Comparison of ENCODE assay signal across 8 cellular contexts in the genomic region with DNA sequence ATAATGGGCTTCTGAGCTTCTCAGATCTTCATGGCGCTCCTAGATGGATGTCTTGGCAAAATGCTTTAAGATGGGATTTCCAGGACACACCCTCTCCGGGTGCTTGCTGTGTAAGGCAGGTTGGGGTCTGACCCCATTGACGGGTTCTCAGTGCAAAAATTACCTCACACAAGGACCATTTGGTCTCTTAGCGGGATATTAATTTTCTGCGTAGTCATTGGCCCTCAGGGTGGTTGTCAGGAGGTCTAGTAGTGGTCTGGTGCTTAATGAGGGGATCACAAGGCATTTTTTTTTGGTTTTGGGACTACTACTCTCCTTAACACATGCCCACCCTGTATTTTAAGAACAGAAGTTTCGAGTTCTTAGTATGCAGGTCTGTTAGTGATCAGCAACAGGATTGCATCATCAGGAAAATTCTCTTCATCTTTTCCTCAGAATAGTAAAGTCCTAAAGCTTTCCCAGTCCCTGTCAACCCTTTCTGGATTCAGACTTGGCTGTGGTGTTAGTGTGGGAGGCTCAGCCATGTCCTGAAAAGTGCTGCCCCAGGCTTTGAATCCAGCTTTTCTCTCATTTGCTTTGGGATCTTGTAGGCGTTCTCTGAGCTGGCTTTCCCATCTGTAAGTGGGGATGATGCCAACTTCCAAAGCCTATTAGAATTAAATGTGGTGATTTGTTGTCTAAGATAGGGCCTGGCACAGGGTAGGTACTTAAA. TPM values are rescaled to one million over a fixed set of nuclear protein-coding genes. Genes with fewer than 3 reads are reported as not detected.
DNase-seq lines count a peak whose midpoint lies in the region; ATAC-seq and TF ChIP-seq lines count a peak whose summit lies in the region.

No MANE protein-coding gene starts in this region.

- peaks cover 26% of the 10 kb centered on the region for H3K36me3 Mint-ChIP-seq in central memory CD8-positive, alpha-beta T cell (ENCODE audit: insufficient read depth)

- ATAC-seq in central memory CD8-positive, alpha-beta T cell (replicated peaks; ENCODE audit: extremely low read depth, poor library complexity, severe bottlenecking) = no peak
- ATAC-seq in omental fat pad (ENCODE audit: low FRiP score) (no peak), HG02884 (IDR thresholded peaks at IDR 0.05; ENCODE audit: unreplicated experiment) (no peak)

- no peaks in the 10 kb centered on the region for H3K27me3 ChIP-seq in muscle layer of colon (ENCODE audit: control insufficient read depth in 1 of 2, insufficient read depth in 2 of 2, low read length in 2 of 2)

- no peaks in the 10 kb centered on the region for H3K9me3 ChIP-seq in muscle layer of colon (ENCODE audit: low read length)

- peak overlapping the region; percentile 87 for H3K4me3 Mint-ChIP-seq in central memory CD8-positive, alpha-beta T cell

- H3K9me3 Mint-ChIP-seq in central memory CD8-positive, alpha-beta T cell = no peaks in the 10 kb centered on the region

- H3K4me3 ChIP-seq in muscle layer of colon (ENCODE audit: low read depth in 1 of 2, low read length in 2 of 2) = peak overlapping the region; percentile 72 to 79

- H3K27ac Mint-ChIP-seq in central memory CD8-positive, alpha-beta T cell (ENCODE audit: low read depth) = peak overlapping the region; percentile 92

- H3K27ac ChIP-seq in muscle layer of colon (ENCODE audit: low read depth, low read length) = peak overlapping the region; percentile 78

- DNase-seq in AG08395 (ENCODE audit: low spot score) (peak; percentile 42), KBM-7 (peak; percentile 7), GF-D8 (lab: John Stamatoyannopoulos, UW) (no peak), NCI-H187 (lab: John Stamatoyannopoulos, UW) (no peak), omental fat pad (ENCODE audit: low spot score) (no peak)
- DNase-seq in central memory CD8-positive, alpha-beta T cell (ENCODE audit: low spot score in 2 of 2) = no peak

- H3K4me1 ChIP-seq in muscle layer of colon (ENCODE audit: insufficient read depth, low read length) = peaks cover 67% of the 10 kb centered on the region

- peak overlapping the region; percentile 67 for H3K9ac ChIP-seq in muscle layer of colon (ENCODE audit: low read length)

- no peaks in the 10 kb centered on the region for H3K27me3 Mint-ChIP-seq in central memory CD8-positive, alpha-beta T cell

- no peak for TF ChIP-seq CTCF in omental fat pad (IDR thresholded peaks at IDR 0.05)

- H3K4me1 Mint-ChIP-seq in central memory CD8-positive, alpha-beta T cell = peaks cover 76% of the 10 kb centered on the region

- in situ Hi-C loops in KBM-7 (cut with MboI; ENCODE audit: low pct_unique_long_range_greater_than_20kb, low sequenced_read_pairs) = no loop called here

- H3K36me3 ChIP-seq in muscle layer of colon (ENCODE audit: insufficient read depth, low read length) = peaks cover 19% of the 10 kb centered on the region

RNA-seq across cellular contexts. Expression of a gene that starts 2.8 kb away (rescaled TPM):
- 10 to 100 TPM; 77.0 to 80.7 (median 80.3) TPM for total RNA-seq in omental fat pad

RNA-seq across cellular contexts. Expression of a gene that starts 39.0 kb away (rescaled TPM):
- total RNA-seq in omental fat pad = 10 to 100 TPM; 10.2 to 24.0 (median 13.2) TPM

Comparison
In these comparisons a context has a peak if more than half of its experiments do, and no peak if none do; other contexts are left out.
1. DNase-seq: peak in AG08395 (single experiment) and KBM-7 (single experiment); none in central memory CD8-positive, alpha-beta T cell (0 of 2), GF-D8 (single experiment), NCI-H187 (0 of 2) and omental fat pad (single experiment).